8 cellular contexts compared by ENCODE assay signal in genomic region chr3:180594631-180595348, GRCh38. TPM values are rescaled to one million over a fixed set of nuclear protein-coding genes. Genes with fewer than 3 reads are reported as not detected.
DNase-seq lines count a peak whose midpoint lies in the region; ATAC-seq, FAIRE-seq and TF ChIP-seq lines count a peak whose summit lies in the region.

No MANE protein-coding gene starts in this region.

- no peak overlapping the region for H3K4me2 ChIP-seq in OCI-LY1 (ENCODE audit: low read length)

- H3K79me2 ChIP-seq in OCI-LY1 (ENCODE audit: insufficient read depth, low read length) = no peaks in the 10 kb centered on the region

- DNase-seq in BE2C = no peak
- no peak for DNase-seq in GM19239 (ENCODE audit: insufficient read length, low spot score)
- peak; percentile 20 for DNase-seq in HTR-8/SVneo (ENCODE audit: insufficient read length, low spot score)
- DNase-seq in foreskin keratinocyte = peak; percentile 18 to 40
- no peak for DNase-seq in stimulated activated CD8-positive, alpha-beta memory T cell treated with anti-CD3 and anti-CD28 coated beads, Interleukin-4, amount 100 ng/mL, for 48 hours
- DNase-seq in central memory CD4-positive, alpha-beta T cell = no peak

- no peak overlapping the region for H3K4me3 ChIP-seq in BE2C (ENCODE audit: low read depth, low read length)
- no peak overlapping the region for H3K4me3 ChIP-seq in OCI-LY1 (ENCODE audit: low read depth, low read length, poor library complexity, severe bottlenecking)

- ATAC-seq in foreskin keratinocyte = peak; percentile 72
- no peak for ATAC-seq in GM19397 (IDR thresholded peaks at IDR 0.05; ENCODE audit: unreplicated experiment)

- FAIRE-seq in GM19239 (lab: Jason Lieb, UNC) (peak; percentile 73), HTR-8/SVneo (lab: Jason Lieb, UNC) (no peak)

- no peaks in the 10 kb centered on the region for H4K20me1 ChIP-seq in OCI-LY1 (ENCODE audit: insufficient read depth, low read length)

- H3K36me3 ChIP-seq in BE2C (no peaks in the 10 kb centered on the region), OCI-LY1 (ENCODE audit: insufficient read depth, low read length) (no peaks in the 10 kb centered on the region)

- H3K9me3 ChIP-seq in BE2C = no peaks in the 10 kb centered on the region
- H3K9me3 ChIP-seq in OCI-LY1 (ENCODE audit: low read length) = no peaks in the 10 kb centered on the region

- H3K27ac ChIP-seq in OCI-LY1 (ENCODE audit: low read depth, low read length, poor library complexity, severe bottlenecking) (no peak overlapping the region), foreskin keratinocyte (no peak overlapping the region)

- no peak overlapping the region for H2AFZ ChIP-seq in OCI-LY1 (ENCODE audit: low read length)

- no peak overlapping the region for H3K9ac ChIP-seq in OCI-LY1 (ENCODE audit: low read length)

- no peaks in the 10 kb centered on the region for H3K9me2 ChIP-seq in OCI-LY1 (ENCODE audit: low read depth, low read length)

- H3K27me3 ChIP-seq in BE2C (peaks cover 4% of the 10 kb centered on the region; the same call in 1 of the 2 replicates), OCI-LY1 (ENCODE audit: insufficient read depth, low read length) (no peaks in the 10 kb centered on the region), foreskin keratinocyte (no peaks in the 10 kb centered on the region)

- TF ChIP-seq CTCF in BE2C (IDR thresholded peaks at IDR 0.05; ENCODE audit: low read depth, low read length) (peak; percentile 55), OCI-LY1 (IDR thresholded peaks at IDR 0.05; ENCODE audit: low read length) (peak; percentile 74), foreskin keratinocyte (conservative IDR thresholded peaks at IDR 0.05) (peak; percentile 81)

- H3K4me1 ChIP-seq in BE2C (no peaks in the 10 kb centered on the region), OCI-LY1 (ENCODE audit: insufficient read depth, low read length, severe bottlenecking) (no peaks in the 10 kb centered on the region), foreskin keratinocyte (no peaks in the 10 kb centered on the region)

- H3F3A ChIP-seq in OCI-LY1 (ENCODE audit: insufficient read depth, low read length) = no peaks in the 10 kb centered on the region

RNA-seq across cellular contexts. Expression of gene TTC14, which starts 7.2 kb away (rescaled TPM):
- 17.2 TPM for polyA plus RNA-seq in BE2C (2012; ENCODE audit: insufficient read depth, insufficient read length, low read depth)
- total RNA-seq in foreskin keratinocyte = 11.6 and 12.2 TPM in 2 replicates
- polyA plus RNA-seq in foreskin keratinocyte = 4.8 and 5.0 TPM in 2 replicates

Comparison
In these comparisons a context has a peak if more than half of its experiments do, and no peak if none do; other contexts are left out.
1. DNase-seq: peak in HTR-8/SVneo (single experiment) and foreskin keratinocyte (2 of 2); none in BE2C (single experiment), GM19239 (single experiment), stimulated activated CD8-positive, alpha-beta memory T cell treated with anti-CD3 and anti-CD28 coated beads, Interleukin-4, amount 100 ng/mL, for 48 hours (single experiment) and central memory CD4-positive, alpha-beta T cell (single experiment).
2. Peak in every context shown above with its lines, with median percentiles within 50 percentile points of each other: CTCF ChIP-seq.